ENCODE assay signal across 8 cellular contexts in genomic region chr11:86138958-86139357, GRCh38.
A peak's percentile ranks its signal among the peaks of the same experiment; 100 is the strongest.
DNase-seq lines count a peak whose midpoint lies in the region; ATAC-seq and TF ChIP-seq lines count a peak whose summit lies in the region.

No MANE protein-coding gene starts in this region.

- TF ChIP-seq POLR2A in breast epithelium (IDR thresholded peaks at IDR 0.05), result no peak

- H3K27ac ChIP-seq in breast epithelium, result no peak overlapping the region
- peak overlapping the region; percentile 10 to 32 for H3K27ac ChIP-seq in mucosa of rectum (ENCODE audit: low read depth in 2 of 2, low read length in 2 of 2)

- H3K27me3 ChIP-seq in breast epithelium (no peaks in the 10 kb centered on the region), mucosa of rectum (ENCODE audit: control insufficient read depth in 2 of 2, insufficient read depth in 2 of 2, low read length in 2 of 2) (peaks cover 0 to 5% of the 10 kb centered on the region in 2 donors)

- intact Hi-C loops in MCF 10A (cut with micrococcal nuclease) (no loop called here), breast epithelium (cut with DNase I; ENCODE audit: low total_unique reads) (no loop called here)

- H3K9me3 ChIP-seq in breast epithelium (no peaks in the 10 kb centered on the region), mucosa of rectum (ENCODE audit: control insufficient read depth in 2 of 2, low read length in 2 of 2) (no peaks in the 10 kb centered on the region)

- peak overlapping the region; percentile 59 for H3K27ac Mint-ChIP-seq in MCF 10A (ENCODE audit: low read depth, unreplicated experiment)

- no peak overlapping the region for H3K4me3 Mint-ChIP-seq in MCF 10A (ENCODE audit: unreplicated experiment)

- no peaks in the 10 kb centered on the region for H3K9me3 Mint-ChIP-seq in MCF 10A (ENCODE audit: unreplicated experiment)

- H3K27me3 Mint-ChIP-seq in MCF 10A (ENCODE audit: insufficient read depth, unreplicated experiment), result no peaks in the 10 kb centered on the region

- H3K36me3 ChIP-seq in breast epithelium (no peaks in the 10 kb centered on the region), mucosa of rectum (ENCODE audit: control insufficient read depth in 2 of 2, insufficient read depth in 2 of 2, low read length in 2 of 2) (no peaks in the 10 kb centered on the region)

- H3K4me1 Mint-ChIP-seq in MCF 10A (ENCODE audit: insufficient read depth, unreplicated experiment), result peaks cover 8% of the 10 kb centered on the region

- peak; percentile 81 for ATAC-seq in HG02943 (IDR thresholded peaks at IDR 0.05; ENCODE audit: low read depth, unreplicated experiment)

- POLR2A ChIA-PET in MCF 10A (lab: Yijun Ruan, JAX), result interaction anchor here (0.6 to 1.4 kb wide), 3 partner anchors 12 to 16 kb away, joined by 3 to 7 read pairs (median 3); no protein-coding TSS in a partner anchor

- H3K9ac ChIP-seq in mucosa of rectum (ENCODE audit: low read depth in 1 of 2, low read length in 2 of 2), result no peak overlapping the region

- H3K36me3 Mint-ChIP-seq in MCF 10A (ENCODE audit: insufficient read depth, unreplicated experiment), result no peaks in the 10 kb centered on the region

- no peak for TF ChIP-seq CTCF in MCF 10A (IDR thresholded peaks at IDR 0.05; ENCODE audit: unreplicated experiment)
- TF ChIP-seq CTCF in breast epithelium (IDR thresholded peaks at IDR 0.05), result no peak

- DNase-seq in MCF 10A (ENCODE audit: unreplicated experiment) (peak; percentile 49), breast epithelium (ENCODE audit: low spot score in 2 of 2) (no peak), SIG-M5 (lab: John Stamatoyannopoulos, UW) (peak; percentile 49), NCI-H2107 (lab: John Stamatoyannopoulos, UW) (no peak), dedifferentiated amniotic fluid mesenchymal stem cell (ENCODE audit: extremely low spot score) (no peak), amygdala (lab: John Stamatoyannopoulos, UW) (no peak)

- H3K4me1 ChIP-seq in breast epithelium (no peaks in the 10 kb centered on the region), mucosa of rectum (ENCODE audit: control insufficient read depth in 2 of 2, insufficient read depth in 2 of 2, low read length in 2 of 2) (peaks cover 8 to 10% of the 10 kb centered on the region in 2 donors)

- BruUV-seq in MCF 10A (replicated peaks; lab: Mats Ljungman, UMichigan), result no TSS peak

- CTCF ChIA-PET in MCF 10A (lab: Yijun Ruan, JAX), result interaction anchor here (1.0 to 1.1 kb wide), 2 partner anchors 9 to 73 kb away, joined by 3 to 8 read pairs; no protein-coding TSS in a partner anchor

- no peak overlapping the region for H3K4me3 ChIP-seq in breast epithelium
- H3K4me3 ChIP-seq in mucosa of rectum (ENCODE audit: low read length in 2 of 2), result no peak overlapping the region

Comparison
In these comparisons a context has a peak if more than half of its experiments do, and no peak if none do; other contexts are left out.
1. DNase-seq: peak in MCF 10A (single experiment) and SIG-M5 (single experiment); none in breast epithelium (0 of 2), NCI-H2107 (single experiment), dedifferentiated amniotic fluid mesenchymal stem cell (single experiment) and amygdala (0 of 56).
2. H3K27ac ChIP-seq: peak in mucosa of rectum (2 of 2); none in breast epithelium (0 of 2).